ENCODE assay signal across 25 cellular contexts in genomic region chr14:106419432-106419831, GRCh38.
DNase-seq lines count a peak whose midpoint lies in the region; ATAC-seq and TF ChIP-seq lines count a peak whose summit lies in the region.
"Had no signal": no experiment of that assay in that cellular context is flagged by ENCODE, and none has a peak within 500 bp of the region (broad histone marks: within the 10 kb centered on the region; RNA-seq: fewer than 3 reads in every experiment).

No MANE protein-coding gene starts in this region.

- H3K4me1 ChIP-seq in endodermal cell (ENCODE audit: control insufficient read depth, insufficient read depth, low read length), result no peaks in the 10 kb centered on the region
- H3K4me1 ChIP-seq in Caco-2, result no peaks in the 10 kb centered on the region
- H3K4me1 ChIP-seq: BE2C had no signal

- no peak for TF ChIP-seq POLR2A in NB4 (IDR thresholded peaks at IDR 0.05; ENCODE audit: extremely low read depth, insufficient read length)

- no TSS peak for BruUV-seq in Caco-2 (replicated peaks; lab: Mats Ljungman, UMichigan)

- intact Hi-C loops in Caco-2 (cut with micrococcal nuclease; ENCODE audit: unreplicated experiment), result no loop called here

- H3K4me3 ChIP-seq in NB4 (ENCODE audit: low read depth, low read length) (no peak overlapping the region), endodermal cell (ENCODE audit: low read length) (peak overlapping the region; percentile 66), Caco-2 (ENCODE audit: low read depth, low read length) (no peak overlapping the region)

- H3K9ac ChIP-seq in endodermal cell (ENCODE audit: extremely low read depth, low read length, poor library complexity, severe bottlenecking), result no peak overlapping the region

- H3K4me3 Mint-ChIP-seq in stimulated activated naive CD8-positive, alpha-beta T cell treated with anti-CD3 and anti-CD28 coated beads, Interleukin-15, amount 100 ng/mL, for 72 hours, result no peak overlapping the region
- H3K4me3 Mint-ChIP-seq in endodermal cell, result no peak overlapping the region
- H3K4me3 Mint-ChIP-seq in Caco-2 (ENCODE audit: unreplicated experiment), result no peak overlapping the region
- H3K4me3 Mint-ChIP-seq: CD14-positive monocyte, IgD-negative memory B cell, T-cell had no signal

- peaks cover 9% of the 10 kb centered on the region for H3K4me1 Mint-ChIP-seq in stimulated activated naive CD8-positive, alpha-beta T cell treated with anti-CD3 and anti-CD28 coated beads, Interleukin-15, amount 100 ng/mL, for 72 hours
- H3K4me1 Mint-ChIP-seq in endodermal cell (no peaks in the 10 kb centered on the region), Caco-2 (ENCODE audit: low read depth, unreplicated experiment) (no peaks in the 10 kb centered on the region)

- CTCF ChIA-PET in Caco-2 (lab: Charles Lee), result interaction anchor here (0.6 to 1.3 kb wide), 2 partner anchors 17 to 408 kb away, joined by 3 read pairs; no protein-coding TSS in a partner anchor

- H3K36me3 Mint-ChIP-seq in endodermal cell (ENCODE audit: low read depth) (no peaks in the 10 kb centered on the region), Caco-2 (ENCODE audit: insufficient read depth, unreplicated experiment) (no peaks in the 10 kb centered on the region)
- H3K36me3 Mint-ChIP-seq: CD14-positive monocyte, IgD-negative memory B cell, T-cell had no signal

- H3K27ac ChIP-seq in endodermal cell (ENCODE audit: low read depth, low read length), result no peak overlapping the region
- H3K27ac ChIP-seq: HL-60 had no signal

- DNase-seq in stimulated activated naive CD8-positive, alpha-beta T cell treated with anti-CD3 and anti-CD28 coated beads, Interleukin-15, amount 100 ng/mL, for 72 hours, result no peak
- no peak for DNase-seq in stimulated activated naive CD8-positive, alpha-beta T cell treated with anti-CD3 and anti-CD28 coated beads, Interleukin-15, Interleukin-2, amounts not matched to agents 100 U/mL and 50 U/mL, for 24 hours
- DNase-seq in NB4 (ENCODE audit: low read depth), result peak; percentile 47
- no peak for DNase-seq in endodermal cell
- DNase-seq in NCI-H2029 (lab: John Stamatoyannopoulos, UW), result no peak
- DNase-seq in Caco-2, result no peak
- no peak for DNase-seq in DMS79 treated with DMSO at 0.1 percent for 48 hours (lab: John Stamatoyannopoulos, UW)
- DNase-seq: 8988T, ACHN, BE2C, DMS153, Karpas-422, NCI-H1048, NCI-H1417, NCI-H1694, NCI-H2081, NCI-H2227 treated with DMSO at 0.1 percent for 48 hours, NCI-H69, PC-3, T-cell had no signal

- peaks cover 48% of the 10 kb centered on the region for H3K27me3 Mint-ChIP-seq in stimulated activated naive CD8-positive, alpha-beta T cell treated with anti-CD3 and anti-CD28 coated beads, Interleukin-15, amount 100 ng/mL, for 72 hours
- H3K27me3 Mint-ChIP-seq in endodermal cell (ENCODE audit: insufficient read depth) (no peaks in the 10 kb centered on the region), Caco-2 (ENCODE audit: insufficient read depth, unreplicated experiment) (peaks cover 9% of the 10 kb centered on the region)

- TF ChIP-seq CTCF in NB4 (IDR thresholded peaks at IDR 0.05; ENCODE audit: low read depth, low read length) (no peak), endodermal cell (conservative IDR thresholded peaks at IDR 0.05) (no peak), Caco-2 (IDR thresholded peaks at IDR 0.05; ENCODE audit: insufficient read depth in 1 of 2, low read depth in 1 of 2, low read length in 1 of 2, severe bottlenecking in 1 of 2, unreplicated experiment in 1 of 2) (no peak)

- POLR2A ChIA-PET in Caco-2 (lab: Charles Lee), result interaction anchor here (0.6 kb wide), 1 partner anchor 23 kb away, joined by 5 read pairs; no protein-coding TSS in a partner anchor

- H3K36me3 ChIP-seq in endodermal cell (ENCODE audit: control insufficient read depth, insufficient read depth, low read length), result no peaks in the 10 kb centered on the region
- no peaks in the 10 kb centered on the region for H3K36me3 ChIP-seq in Caco-2 (ENCODE audit: control insufficient read depth, insufficient read depth, low read length)
- H3K36me3 ChIP-seq: BE2C had no signal

- H3K27ac Mint-ChIP-seq in stimulated activated naive CD8-positive, alpha-beta T cell treated with anti-CD3 and anti-CD28 coated beads, Interleukin-15, amount 100 ng/mL, for 72 hours, result peak overlapping the region in 1 of 2 donors; percentile 65
- no peak overlapping the region for H3K27ac Mint-ChIP-seq in endodermal cell
- H3K27ac Mint-ChIP-seq in Caco-2 (ENCODE audit: unreplicated experiment), result no peak overlapping the region
- H3K27ac Mint-ChIP-seq: CD14-positive monocyte, IgD-negative memory B cell had no signal

- ATAC-seq in stimulated activated naive CD8-positive, alpha-beta T cell treated with anti-CD3 and anti-CD28 coated beads, Interleukin-15, amount 100 ng/mL, for 72 hours, result peak; percentile 44
- no peak for ATAC-seq in stimulated activated naive CD8-positive, alpha-beta T cell treated with anti-CD3 and anti-CD28 coated beads, Interleukin-15, Interleukin-2, amounts not matched to agents 100 U/mL and 50 U/mL, for 24 hours
- no peak for ATAC-seq in GM21381 (IDR thresholded peaks at IDR 0.05; ENCODE audit: unreplicated experiment)
- ATAC-seq: HCT116, PC-3 had no signal

- WGBS in endodermal cell (ENCODE audit: insufficient coverage in 1 of 2, insufficient read length in 1 of 2), 2 experiments, result 75 to 81% methylated on average over 2 to 4 of the region's 4 CpGs

- H3K9me3 Mint-ChIP-seq in stimulated activated naive CD8-positive, alpha-beta T cell treated with anti-CD3 and anti-CD28 coated beads, Interleukin-15, amount 100 ng/mL, for 72 hours, result no peaks in the 10 kb centered on the region
- H3K9me3 Mint-ChIP-seq in endodermal cell (peaks cover 78% of the 10 kb centered on the region), Caco-2 (ENCODE audit: unreplicated experiment) (no peaks in the 10 kb centered on the region)
- H3K9me3 Mint-ChIP-seq: T-cell had no signal

- peaks cover 71% of the 10 kb centered on the region for H3K9me3 ChIP-seq in endodermal cell (ENCODE audit: control insufficient read depth, low read length)
- peaks cover 7% of the 10 kb centered on the region; the same call in 1 of the 2 replicates for H3K9me3 ChIP-seq in Caco-2

- H3K27me3 ChIP-seq in endodermal cell (ENCODE audit: control insufficient read depth, insufficient read depth, low read length, poor library complexity, severe bottlenecking), result no peaks in the 10 kb centered on the region
- H3K27me3 ChIP-seq in Caco-2 (replicated peaks; ENCODE audit: control insufficient read depth, insufficient read depth, low read length), result no peaks in the 10 kb centered on the region
